ENCODE assay signal across 8 cellular contexts in genomic region chr16:29250923-29251434, GRCh38.
A peak's percentile ranks its signal among the peaks of the same experiment; 100 is the strongest.
DNase-seq lines count a peak whose midpoint lies in the region; FAIRE-seq and TF ChIP-seq lines count a peak whose summit lies in the region.
"Not testable (repeated sequence)": the region's sequence is repeated elsewhere in the genome, so short reads cannot be mapped to it uniquely, and the experiment has no call there.

No MANE protein-coding gene starts in this region.

- H3K27me3 Mint-ChIP-seq in nephron (ENCODE audit: low read depth), result not testable (repeated sequence)

- peak overlapping the region; percentile 51 for H3K9ac ChIP-seq in GM23248
- H3K9ac ChIP-seq in mammary epithelial cell (ENCODE audit: insufficient read depth, low read length), result not testable (repeated sequence)

- 0 out of 2 replicates have a peak overlapping the region, but pooled peaks have one; percentile 41 for H2AFZ ChIP-seq in GM23248
- peak overlapping the region; percentile 90 for H2AFZ ChIP-seq in mammary epithelial cell (ENCODE audit: low read depth, low read length)
- H2AFZ ChIP-seq in hepatocyte, result peak overlapping the region; percentile 7

- not testable (repeated sequence) for H3K9me2 ChIP-seq in GM23248 (ENCODE audit: insufficient read depth); hepatocyte (replicated peaks; ENCODE audit: insufficient read depth)

- not testable (repeated sequence) for TF ChIP-seq POLR2A in stomach (IDR thresholded peaks at IDR 0.05)

- in situ Hi-C loops in GM23248 (cut with MboI); mammary epithelial cell (cut with MboI; ENCODE audit: low sequenced_read_pairs in 2 of 2): not testable (repeated sequence)

- not testable (repeated sequence) for H4K20me1 ChIP-seq in GM23248 (ENCODE audit: insufficient read depth); mammary epithelial cell (ENCODE audit: insufficient read depth, low read length); hepatocyte (ENCODE audit: insufficient read depth, poor library complexity, severe bottlenecking)

- WGBS in GM23248 (ENCODE audit: low coverage in 1 of 2, low lambda C conversion rate in 2 of 2, missing lambda C conversion rate in 2 of 2), 2 experiments, result 88% methylated on average over 14 to 15 of the region's 19 CpGs
- 27% methylated on average over 10 of the region's 19 CpGs for WGBS in mammary epithelial cell (ENCODE audit: low coverage, missing lambda C conversion rate)
- 56% methylated on average over 14 of the region's 19 CpGs for WGBS in hepatocyte (ENCODE audit: low lambda C conversion rate, missing lambda C conversion rate)
- 19 to 57% (median 42%) methylated on average over 12 to 18 of the region's 19 CpGs for WGBS in stomach, 5 donors

- H3F3A ChIP-seq in GM23248 (ENCODE audit: insufficient read depth), result not testable (repeated sequence)

- DNase-seq in GM23248; SJCRH30; mammary epithelial cell; hepatocyte (ENCODE audit: low spot score); stomach; urothelium cell line (ENCODE audit: low spot score): not testable (repeated sequence)
- peak; percentile 32 for DNase-seq in fibroblast of peridontal ligament (ENCODE audit: extremely low read depth)

- not testable (repeated sequence) for H3K79me2 ChIP-seq in GM23248 (ENCODE audit: insufficient read depth); mammary epithelial cell (ENCODE audit: insufficient read depth, low read length); hepatocyte

- H3K4me3 ChIP-seq in GM23248; mammary epithelial cell (replicated peaks in 1 of 3; ENCODE audit: insufficient read depth in 1 of 3, low read depth in 2 of 3, low read length in 3 of 3); hepatocyte: not testable (repeated sequence)
- peak overlapping the region; percentile 36 for H3K4me3 ChIP-seq in SJCRH30
- peak overlapping the region in 1 of 4 donors; percentile 24 for H3K4me3 ChIP-seq in stomach

- dilution Hi-C loops in mammary epithelial cell (cut with HindIII; ENCODE audit: low sequenced_read_pairs), result not testable (repeated sequence)

- intact Hi-C loops in mammary epithelial cell (cut with micrococcal nuclease); stomach (cut with DNase I; ENCODE audit: low total_unique reads): not testable (repeated sequence)

- H3K4me1 Mint-ChIP-seq in nephron, result peaks cover 23% of the 10 kb centered on the region

- CTCF ChIA-PET in mammary epithelial cell (lab: Charles Lee; ENCODE audit: low non-redundant PET), result not testable (repeated sequence)

- H3K4me3 Mint-ChIP-seq in nephron, result not testable (repeated sequence)

- BruUV-seq in mammary epithelial cell (replicated peaks; lab: Mats Ljungman, UMichigan), result not testable (repeated sequence)

- not testable (repeated sequence) for H3K36me3 ChIP-seq in GM23248 (ENCODE audit: low read depth); SJCRH30; mammary epithelial cell (ENCODE audit: insufficient read depth, low read length); hepatocyte (replicated peaks; ENCODE audit: insufficient read depth, low read depth); stomach

- not testable (repeated sequence) for H3K4me2 ChIP-seq in GM23248 (ENCODE audit: unreplicated experiment); mammary epithelial cell (ENCODE audit: insufficient read depth, low read depth, low read length)
- peak overlapping the region; percentile 6 for H3K4me2 ChIP-seq in hepatocyte

- H3K36me3 Mint-ChIP-seq in nephron (ENCODE audit: low read depth), result not testable (repeated sequence)

- not testable (repeated sequence) for H3K27me3 ChIP-seq in GM23248 (replicated peaks; ENCODE audit: insufficient read depth); SJCRH30; mammary epithelial cell (ENCODE audit: insufficient read depth, low read length); hepatocyte; stomach

- not testable (repeated sequence) for TF ChIP-seq EP300 in stomach (IDR thresholded peaks at IDR 0.05)

- peak overlapping the region in 2 of 3 experiments; percentile 57 to 61 for H3K27ac Mint-ChIP-seq in nephron

- TF ChIP-seq CTCF in mammary epithelial cell (conservative IDR thresholded peaks at IDR 0.05 in 1 of 2, IDR thresholded peaks at IDR 0.05 in 1 of 2; ENCODE audit: extremely low read depth in 1 of 2, insufficient read depth in 1 of 2, low read depth in 1 of 2, low read length in 2 of 2); hepatocyte (IDR thresholded peaks at IDR 0.05; ENCODE audit: poor library complexity); nephron (IDR thresholded peaks at IDR 0.05; ENCODE audit: unreplicated experiment in 3 of 3); stomach (IDR thresholded peaks at IDR 0.05): not testable (repeated sequence)

- H3K9me3 Mint-ChIP-seq in nephron, result peaks cover 15% of the 10 kb centered on the region

- H3K4me1 ChIP-seq in GM23248 (ENCODE audit: insufficient read depth); SJCRH30; hepatocyte (ENCODE audit: insufficient read depth): not testable (repeated sequence)
- H3K4me1 ChIP-seq in mammary epithelial cell (ENCODE audit: insufficient read depth, low read length), result peaks cover 16% of the 10 kb centered on the region
- H3K4me1 ChIP-seq in stomach, result peaks cover 0 to 20% (median 3%) of the 10 kb centered on the region in 4 donors

- peak; percentile 9 for FAIRE-seq in urothelium cell line (lab: Jason Lieb, UNC)

- H3K9me3 ChIP-seq in GM23248 (ENCODE audit: low read depth); SJCRH30 (replicated peaks); mammary epithelial cell (replicated peaks; ENCODE audit: insufficient read depth, low read length); hepatocyte (ENCODE audit: low read depth); stomach: not testable (repeated sequence)

- H3K27ac ChIP-seq in GM23248, SJCRH30: not testable (repeated sequence)
- H3K27ac ChIP-seq in mammary epithelial cell (ENCODE audit: insufficient read depth, low read depth, low read length) (peak overlapping the region; percentile 16), hepatocyte (peak overlapping the region; percentile 70), stomach (peak overlapping the region; percentile 47 to 77 (median 72))

Comparison
In these comparisons a context has a peak if more than half of its experiments do, and no peak if none do; other contexts are left out.
1. H2AFZ ChIP-seq: peak in every context shown above with its lines; median percentile 90 in mammary epithelial cell; 41 in GM23248; 7 in hepatocyte.